ENCODE assay signal across 18 cellular contexts in the genomic region with DNA sequence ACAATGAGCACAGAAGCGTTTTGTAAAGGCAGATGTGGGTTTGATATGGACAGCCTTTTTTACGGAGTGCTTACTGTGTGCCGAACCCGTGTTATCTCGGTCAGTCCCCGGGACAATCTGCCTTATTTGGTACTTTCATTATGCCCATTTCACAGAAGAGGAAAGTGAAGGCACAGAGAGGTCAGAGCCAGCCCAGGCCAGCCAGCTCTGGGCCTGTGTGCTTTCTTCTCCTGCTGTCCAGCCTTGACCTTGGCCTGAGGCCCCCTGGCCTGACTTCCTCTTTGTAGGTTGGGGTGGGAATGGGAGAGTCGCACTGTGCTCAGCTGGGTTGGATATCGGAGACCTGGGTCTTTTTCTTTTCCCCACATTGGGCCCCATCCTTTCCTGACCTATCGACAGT. TPM values are rescaled to one million over a fixed set of nuclear protein-coding genes. Genes with fewer than 3 reads are reported as not detected.
A peak's percentile ranks its signal among the peaks of the same experiment; 100 is the strongest.
DNase-seq lines count a peak whose midpoint lies in the region; ATAC-seq and TF ChIP-seq lines count a peak whose summit lies in the region.
"Had no signal": no experiment of that assay in that cellular context is flagged by ENCODE, and none has a peak within 500 bp of the region (broad histone marks: within the 10 kb centered on the region; RNA-seq: fewer than 3 reads in every experiment).

No MANE protein-coding gene starts in this region.

- H3K14ac ChIP-seq in neuronal stem cell (ENCODE audit: low read length), result peak overlapping the region; percentile 39

- H2AK5ac ChIP-seq in neuronal stem cell (ENCODE audit: low read depth, low read length), result peak overlapping the region; percentile 85

- no peak overlapping the region for H4K91ac ChIP-seq in neuronal stem cell (ENCODE audit: low read depth, low read length, poor library complexity)

- no peak overlapping the region for H2BK12ac ChIP-seq in neuronal stem cell (ENCODE audit: low read length)

- no peak overlapping the region for H3K4ac ChIP-seq in neuronal stem cell (ENCODE audit: low read length)

- H3K23ac ChIP-seq in neuronal stem cell (ENCODE audit: low read depth, low read length, poor library complexity), result no peak overlapping the region

- CTCF ChIA-PET in WTC11 (lab: Charles Lee), result no interaction called here

- no peak overlapping the region for H3K4me2 ChIP-seq in neuronal stem cell (ENCODE audit: insufficient read depth, low read length, poor library complexity, severe bottlenecking)

- no peak overlapping the region for H3K27ac Mint-ChIP-seq in WTC11

- ATAC-seq in right cardiac atrium (peak; percentile 3 to 10), left cardiac atrium (no peak), WTC11 (no peak), HG02852 (IDR thresholded peaks at IDR 0.05; ENCODE audit: unreplicated experiment) (no peak), HG03469 (IDR thresholded peaks at IDR 0.05; ENCODE audit: unreplicated experiment) (no peak)

- peaks cover 38% of the 10 kb centered on the region for H3K27me3 Mint-ChIP-seq in WTC11 (ENCODE audit: low read depth)

- no peak for DNase-seq in right cardiac atrium
- no peak for DNase-seq in left cardiac atrium
- no peak for DNase-seq in WTC11 (ENCODE audit: low spot score)
- DNase-seq in neuronal stem cell (ENCODE audit: low spot score), result no peak
- DNase-seq in HUDEP-2 (lab: John Stamatoyannopoulos, UW; ENCODE audit: unreplicated experiment in 76 of 76), result no peak
- DNase-seq: BE2C; GM23248; NCI-H1694 treated with DMSO at 0.1 percent for 48 hours; NCI-H2107; NCI-H510A; NCI-H748 treated with DMSO at 0.1 percent for 48 hours; NK-92 treated with Interleukin-12 subunit alpha and Interleukin-12 subunit beta, amount 100 ng/mL, for 24 hours; SHP77 treated with DMSO at 0.1 percent for 48 hours had no signal

- peaks cover 58% of the 10 kb centered on the region for H3K4me1 Mint-ChIP-seq in WTC11

- no peak overlapping the region for H3K4me3 ChIP-seq in right cardiac atrium (ENCODE audit: low read length)
- H3K4me3 ChIP-seq in neuronal stem cell (ENCODE audit: low read length in 2 of 2), result no peak overlapping the region
- H3K4me3 ChIP-seq: GM23248 had no signal

- H3K27ac ChIP-seq in right cardiac atrium (ENCODE audit: low read length) (no peak overlapping the region), neuronal stem cell (replicated peaks; ENCODE audit: low read length) (no peak overlapping the region)
- H3K27ac ChIP-seq: GM23248 had no signal

- H2AFZ ChIP-seq in neuronal stem cell (ENCODE audit: low read length), result no peak overlapping the region
- H2AFZ ChIP-seq: GM23248 had no signal

- TF ChIP-seq CTCF in WTC11 (IDR thresholded peaks at IDR 0.05), result no peak

- no peaks in the 10 kb centered on the region for H3K9me3 Mint-ChIP-seq in WTC11

- H3K79me1 ChIP-seq in neuronal stem cell (ENCODE audit: low read depth, low read length), result no peaks in the 10 kb centered on the region

- H2BK5ac ChIP-seq in neuronal stem cell (ENCODE audit: low read length), result no peak overlapping the region

- H3K4me3 Mint-ChIP-seq in WTC11, result no peak overlapping the region

- no peak overlapping the region for H2BK120ac ChIP-seq in neuronal stem cell (ENCODE audit: low read depth, low read length)

- no peaks in the 10 kb centered on the region for H3K9me3 ChIP-seq in right cardiac atrium (ENCODE audit: control insufficient read depth, low read length)
- no peaks in the 10 kb centered on the region for H3K9me3 ChIP-seq in neuronal stem cell (replicated peaks in 1 of 2; ENCODE audit: control insufficient read depth in 2 of 2, insufficient read depth in 1 of 2, low read depth in 1 of 2, low read length in 2 of 2)
- H3K9me3 ChIP-seq: BE2C had no signal

- H3K27me3 ChIP-seq in right cardiac atrium (ENCODE audit: control insufficient read depth, insufficient read depth) (no peaks in the 10 kb centered on the region), neuronal stem cell (ENCODE audit: control insufficient read depth in 3 of 3, insufficient read depth in 3 of 3, low read depth in 1 of 3, low read length in 3 of 3) (peaks cover 0 to 2% (median 0%) of the 10 kb centered on the region in 3 experiments)
- H3K27me3 ChIP-seq: BE2C had no signal

- H3K18ac ChIP-seq in neuronal stem cell (ENCODE audit: low read length), result no peak overlapping the region

- H3K4me1 ChIP-seq in right cardiac atrium (ENCODE audit: control insufficient read depth, insufficient read depth, low read length), result no peaks in the 10 kb centered on the region
- H3K4me1 ChIP-seq in neuronal stem cell (ENCODE audit: control insufficient read depth in 2 of 2, insufficient read depth in 1 of 2, low read depth in 1 of 2, low read length in 2 of 2), result peaks cover 28 to 38% of the 10 kb centered on the region in 2 donors

- WGBS in right cardiac atrium, result 85% methylated on average over 9 of the region's 9 CpGs
- no CpG with 5 or more reads among the region's 9 CpGs for WGBS in neuronal stem cell (ENCODE audit: extremely low coverage in 2 of 2, insufficient read length in 2 of 2, insufficient replicate concordance in 1 of 2), 2 donors

- no peaks in the 10 kb centered on the region for H3K36me3 Mint-ChIP-seq in WTC11

- H3K36me3 ChIP-seq in neuronal stem cell (replicated peaks in 1 of 2; ENCODE audit: control insufficient read depth in 2 of 2, insufficient read depth in 2 of 2, low read length in 2 of 2), result no peaks in the 10 kb centered on the region
- H3K36me3 ChIP-seq: BE2C had no signal

- H4K8ac ChIP-seq in neuronal stem cell (ENCODE audit: low read depth, low read length), result no peak overlapping the region

- peak overlapping the region; percentile 76 for H2BK15ac ChIP-seq in neuronal stem cell (ENCODE audit: low read length)

- intact Hi-C loops in right cardiac atrium (cut with DNase I), result no loop called here
- intact Hi-C loops in left cardiac atrium (cut with DNase I), result no loop called here

- H3K9ac ChIP-seq in neuronal stem cell (ENCODE audit: low read depth, low read length, poor library complexity), result no peak overlapping the region
- H3K9ac ChIP-seq: GM23248 had no signal

- POLR2A ChIA-PET in WTC11 (lab: Charles Lee), result interaction anchor here (0.9 kb wide), 1 partner anchor 29 kb away, joined by 4 read pairs; no protein-coding TSS in a partner anchor

TF ChIP-seq in WTC11, 78 proteins besides CTCF, POLR2A, EP300 and RAD21:
- TF ChIP-seq ZNF671 (CRISPR knock-in tag; IDR thresholded peaks at IDR 0.05) (no peak), GTF2I (CRISPR knock-in tag; conservative IDR thresholded peaks at IDR 0.05) (peak; percentile 58; the same call in 1 of the 2 replicates)

RNA-seq across cellular contexts. Expression of a gene that starts 0.7 kb away (rescaled TPM):
- 1 to 10 TPM in 2 of 4 donors, under 1 TPM in 2; 0.48 to 1.3 (median 0.99) TPM for total RNA-seq in right cardiac atrium
- 0.25 TPM for polyA plus RNA-seq in right cardiac atrium
- total RNA-seq in left cardiac atrium, result 1 to 10 TPM in 1 of 2 donors, under 1 TPM in 1; 0.55 to 1.9 TPM
- 4.0 to 5.1 TPM (median 4.6 TPM) in 3 replicates for total RNA-seq in WTC11 (2021)
- polyA plus RNA-seq in neuronal stem cell (2013, experiment 1 of 2), result 0.14 TPM
- 0.12 TPM for polyA plus RNA-seq in neuronal stem cell (2013, experiment 2 of 2)
- total RNA-seq: A172, GM23248, HT1080 had no signal
- polyA plus RNA-seq: GM23248 had no signal

RNA-seq across cellular contexts. Expression of a gene that starts 3.3 kb away (rescaled TPM):
- total RNA-seq in right cardiac atrium, result not detected
- not detected for polyA plus RNA-seq in right cardiac atrium
- total RNA-seq in left cardiac atrium, result not detected
- total RNA-seq in WTC11 (2021), result 0.53 to 1.1 TPM (median 0.81 TPM) in 3 replicates
- polyA plus RNA-seq in neuronal stem cell (2013, experiment 1 of 2), result 1.1 TPM
- polyA plus RNA-seq in neuronal stem cell (2013, experiment 2 of 2), result 1.2 TPM
- total RNA-seq: A172, GM23248, HT1080, OCI-LY7 had no signal
- polyA plus RNA-seq: GM23248 had no signal

RNA-seq across cellular contexts. Expression of a gene that starts 28.6 kb away (rescaled TPM):
- total RNA-seq in right cardiac atrium, result 10 to 100 TPM; 30.5 to 55.2 (median 36.9) TPM
- 27.6 TPM for polyA plus RNA-seq in right cardiac atrium
- 10 to 100 TPM; 22.1 to 36.5 TPM for total RNA-seq in left cardiac atrium
- total RNA-seq in WTC11 (2021), result 57.6 to 84.2 TPM (median 75.0 TPM) in 3 replicates
- polyA plus RNA-seq in neuronal stem cell (2013, experiment 1 of 2), result 19.5 TPM
- polyA plus RNA-seq in neuronal stem cell (2013, experiment 2 of 2), result 18.8 TPM

RNA-seq across cellular contexts. Expression of a gene that starts 38.9 kb away (rescaled TPM):
- total RNA-seq in right cardiac atrium (1 to 10 TPM; 1.3 to 2.7 (median 1.5) TPM), left cardiac atrium (1 to 10 TPM; 1.8 to 1.9 TPM), WTC11 (2021) (50.7 to 61.6 TPM (median 58.2 TPM) in 3 replicates)
- 0.45 TPM for polyA plus RNA-seq in right cardiac atrium
- polyA plus RNA-seq in neuronal stem cell (2013, experiment 1 of 2), result 42.5 TPM
- polyA plus RNA-seq in neuronal stem cell (2013, experiment 2 of 2), result 40.0 TPM

Comparison
In these comparisons a context has a peak if more than half of its experiments do, and no peak if none do; other contexts are left out.
1. ATAC-seq: peak in right cardiac atrium (2 of 2); none in left cardiac atrium (0 of 2), WTC11 (single experiment), HG02852 (single experiment) and HG03469 (single experiment).